Comparison of ENCODE assay signal across 8 cellular contexts in genomic region chrX:118823263-118824172, GRCh38. TPM values are rescaled to one million over a fixed set of nuclear protein-coding genes. Genes with fewer than 3 reads are reported as not detected.
DNase-seq lines count a peak whose midpoint lies in the region; ATAC-seq and TF ChIP-seq lines count a peak whose summit lies in the region.

Gene ZCCHC12, plus strand, starts transcription at chrX:118823824. Its CDS starts 1,421 bp downstream, at chrX:118825245.

- no peaks in the 10 kb centered on the region for H3K9me3 Mint-ChIP-seq in natural killer cell treated with Interleukin-12 subunit alpha and Interleukin-12 subunit beta and Interleukin-15 and Interleukin-18, amount 100 ng/mL, for 72 hours

- no peak for TF ChIP-seq EP300 in esophagus muscularis mucosa (IDR thresholded peaks at IDR 0.05)

- H3K4me3 Mint-ChIP-seq in natural killer cell treated with Interleukin-12 subunit alpha and Interleukin-12 subunit beta and Interleukin-15 and Interleukin-18, amount 100 ng/mL, for 72 hours: peak within 1 kb of the TSS; percentile 72

- H3K27me3 Mint-ChIP-seq in natural killer cell treated with Interleukin-12 subunit alpha and Interleukin-12 subunit beta and Interleukin-15 and Interleukin-18, amount 100 ng/mL, for 72 hours: peaks cover 43 to 46% of the 10 kb centered on the region in 2 donors

- DNase-seq in AG08396 (ENCODE audit: low spot score) (peak; percentile 67), NCI-H345 (lab: John Stamatoyannopoulos, UW) (peak; percentile 86), activated T-cell treated with anti-CD3 and anti-CD28 coated beads for 4 hours (peak; percentile 6), esophagus muscularis mucosa (ENCODE audit: extremely low spot score) (no peak), tibial artery (no peak)
- DNase-seq in natural killer cell treated with Interleukin-12 subunit alpha and Interleukin-12 subunit beta and Interleukin-15 and Interleukin-18, amount 100 ng/mL, for 72 hours (ENCODE audit: low spot score): no peak

- TF ChIP-seq CTCF in esophagus muscularis mucosa (IDR thresholded peaks at IDR 0.05) (no peak), tibial artery (IDR thresholded peaks at IDR 0.05) (no peak)

- peak within 1 kb of the TSS; percentile 39 to 46 (median 44) for H3K4me3 ChIP-seq in esophagus muscularis mucosa
- H3K4me3 ChIP-seq in tibial artery: peak within 1 kb of the TSS; percentile 33 to 49

- H3K27me3 ChIP-seq in esophagus muscularis mucosa: peaks cover 0 to 4% (median 0%) of the 10 kb centered on the region in 4 donors
- H3K27me3 ChIP-seq in tibial artery: peaks cover 0 to 14% of the 10 kb centered on the region in 2 donors

- no peaks in the 10 kb centered on the region for H3K36me3 Mint-ChIP-seq in natural killer cell treated with Interleukin-12 subunit alpha and Interleukin-12 subunit beta and Interleukin-15 and Interleukin-18, amount 100 ng/mL, for 72 hours

- TF ChIP-seq POLR2A in esophagus muscularis mucosa (IDR thresholded peaks at IDR 0.05; ENCODE audit: low read depth): no peak

- H3K36me3 ChIP-seq in esophagus muscularis mucosa (no peaks in the 10 kb centered on the region), tibial artery (no peaks in the 10 kb centered on the region)

- H3K27ac Mint-ChIP-seq in natural killer cell treated with Interleukin-12 subunit alpha and Interleukin-12 subunit beta and Interleukin-15 and Interleukin-18, amount 100 ng/mL, for 72 hours: no peak within 1 kb of the TSS

- peaks cover 5 to 10% of the 10 kb centered on the region in 2 donors for H3K4me1 Mint-ChIP-seq in natural killer cell treated with Interleukin-12 subunit alpha and Interleukin-12 subunit beta and Interleukin-15 and Interleukin-18, amount 100 ng/mL, for 72 hours (ENCODE audit: low read depth in 2 of 2)

- ATAC-seq in GM21390 (IDR thresholded peaks at IDR 0.05; ENCODE audit: unreplicated experiment): peak; percentile 48
- peak; percentile 69 to 80 for ATAC-seq in natural killer cell treated with Interleukin-12 subunit alpha and Interleukin-12 subunit beta and Interleukin-15 and Interleukin-18, amount 100 ng/mL, for 72 hours
- no peak for ATAC-seq in HG03571 (IDR thresholded peaks at IDR 0.05; ENCODE audit: unreplicated experiment)

- H3K9me3 ChIP-seq in esophagus muscularis mucosa (peaks cover 0 to 4% (median 0%) of the 10 kb centered on the region in 4 donors), tibial artery (peaks cover 0 to 7% (median 6%) of the 10 kb centered on the region in 3 donors)

- intact Hi-C loops in esophagus muscularis mucosa (cut with DNase I): no loop called here
- intact Hi-C loops in tibial artery (cut with DNase I; ENCODE audit: low total_unique reads): no loop called here

- no peak within 1 kb of the TSS for H3K27ac ChIP-seq in esophagus muscularis mucosa (replicated peaks in 1 of 4)
- H3K27ac ChIP-seq in tibial artery: no peak within 1 kb of the TSS

- WGBS in esophagus muscularis mucosa: 43% methylated on average over 44 of the region's 51 CpGs

- peaks cover 0 to 17% (median 12%) of the 10 kb centered on the region in 4 donors for H3K4me1 ChIP-seq in esophagus muscularis mucosa
- H3K4me1 ChIP-seq in tibial artery: peaks cover 0 to 24% (median 15%) of the 10 kb centered on the region in 4 donors

RNA-seq across cellular contexts. Expression of gene ZCCHC12, which starts in this region (rescaled TPM):
- total RNA-seq in esophagus muscularis mucosa: 1 to 10 TPM in 1 of 4 donors, under 1 TPM in 2, not detected in 1; 0.11 to 1.2 (median 0.45) TPM
- total RNA-seq in natural killer cell treated with Interleukin-12 subunit alpha and Interleukin-12 subunit beta and Interleukin-15 and Interleukin-18, amount 100 ng/mL, for 72 hours: not detected

Comparison
In these comparisons a context has a peak if more than half of its experiments do, and no peak if none do; other contexts are left out.
1. Peak in ATAC-seq in natural killer cell treated with Interleukin-12 subunit alpha and Interleukin-12 subunit beta and Interleukin-15 and Interleukin-18, amount 100 ng/mL, for 72 hours; RNA of the gene not detected or under 1 TPM.
2. DNase-seq: peak in AG08396 (single experiment), NCI-H345 (single experiment) and activated T-cell treated with anti-CD3 and anti-CD28 coated beads for 4 hours (single experiment); none in esophagus muscularis mucosa (single experiment), natural killer cell treated with Interleukin-12 subunit alpha and Interleukin-12 subunit beta and Interleukin-15 and Interleukin-18, amount 100 ng/mL, for 72 hours (single experiment) and tibial artery (0 of 2).